In the genomic region with DNA sequence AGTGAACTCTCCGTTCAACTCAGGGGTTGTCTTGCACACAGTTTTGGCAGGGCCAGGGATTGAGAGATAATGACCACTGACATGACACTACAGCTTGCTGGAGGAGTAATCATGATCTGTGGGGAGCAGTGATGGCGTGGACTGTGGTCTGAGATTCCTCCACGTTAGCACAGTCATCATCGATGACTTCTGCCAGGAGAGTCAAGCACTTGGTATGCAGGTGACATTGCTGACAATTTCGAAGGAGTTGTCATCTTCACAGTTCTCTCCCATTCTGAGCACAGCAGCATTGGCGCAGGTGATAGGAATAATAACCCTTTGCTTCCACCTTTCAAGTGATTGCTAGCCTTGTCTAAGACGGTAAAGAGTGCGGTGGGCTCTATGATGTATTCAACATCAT, we compare ENCODE assay signal across 22 cellular contexts.
DNase-seq lines count a peak whose midpoint lies in the region; ATAC-seq, FAIRE-seq and TF ChIP-seq lines count a peak whose summit lies in the region.
"Had no signal": no experiment of that assay in that cellular context is flagged by ENCODE, and none has a peak within 500 bp of the region (broad histone marks: within the 10 kb centered on the region; RNA-seq: fewer than 3 reads in every experiment).

No MANE protein-coding gene starts in this region.

- no peak overlapping the region for H3K4ac ChIP-seq in mesendoderm (ENCODE audit: low read depth, low read length)

- no peak overlapping the region for H3K27ac ChIP-seq in mesendoderm (ENCODE audit: low read depth, low read length)
- H3K27ac ChIP-seq: C4-2B, RWPE1 had no signal

- peak; percentile 31 for FAIRE-seq in GM19239 (lab: Jason Lieb, UNC)
- FAIRE-seq: G401.6 had no signal

- TF ChIP-seq CTCF in GM13976 (IDR thresholded peaks at IDR 0.05; ENCODE audit: borderline replicate concordance, control extremely low read depth, extremely low read depth, insufficient read depth, missing control alignments), result no peak

- H3K9ac ChIP-seq in mesendoderm (ENCODE audit: low read length), result no peak overlapping the region

- H3K27me3 ChIP-seq in mesendoderm (ENCODE audit: insufficient read depth, low read length, poor library complexity), result no peaks in the 10 kb centered on the region

- H3K23ac ChIP-seq in mesendoderm (ENCODE audit: low read length), result no peak overlapping the region

- H3K79me1 ChIP-seq in mesendoderm (ENCODE audit: low read length), result no peaks in the 10 kb centered on the region

- no peaks in the 10 kb centered on the region for H3K9me3 Mint-ChIP-seq in activated T-helper 17 cell treated with anti-CD3 and anti-CD28 coated beads, Interleukin-2, amount 50 U/mL, for 72 hours
- H3K9me3 Mint-ChIP-seq: CD8-positive, alpha-beta T cell; IgD-negative memory B cell had no signal

- H3K4me2 ChIP-seq in mesendoderm (ENCODE audit: low read length), result no peak overlapping the region

- H3K79me2 ChIP-seq in mesendoderm (ENCODE audit: control insufficient read depth, insufficient read depth, low read length), result no peaks in the 10 kb centered on the region

- no peaks in the 10 kb centered on the region for H3K36me3 ChIP-seq in mesendoderm (ENCODE audit: control insufficient read depth, insufficient read depth, low read length)

- H3K56ac ChIP-seq in mesendoderm (ENCODE audit: low read length), result no peak overlapping the region

- H3K4me1 Mint-ChIP-seq in activated T-helper 17 cell treated with anti-CD3 and anti-CD28 coated beads, Interleukin-2, amount 50 U/mL, for 72 hours, result peaks cover 13% of the 10 kb centered on the region

- H3K27ac Mint-ChIP-seq in activated T-helper 17 cell treated with anti-CD3 and anti-CD28 coated beads, Interleukin-2, amount 50 U/mL, for 72 hours, result no peak overlapping the region
- H3K27ac Mint-ChIP-seq: CD8-positive, alpha-beta T cell had no signal

- DNase-seq in GM19239 (ENCODE audit: insufficient read length, low spot score) (no peak), mesendoderm (peak; percentile 6), GM13976 (ENCODE audit: low spot score) (no peak)
- no peak for DNase-seq in activated CD4-positive, alpha-beta T cell treated with anti-CD3 and anti-CD28 coated beads, Interleukin-2, amount 50 U/mL, for 1 hour
- no peak for DNase-seq in activated T-cell treated with anti-CD3 and anti-CD28 coated beads, Interleukin-2, amount 50 U/mL, for 48 hours
- DNase-seq: Caco-2; CD8-positive, alpha-beta T cell; GOT3; HCEC 1CT; NCI-H2029; NCI-H446 treated with DMSO at 0.1 percent for 48 hours; NCI-H526; NCI-H82; SHP77 had no signal

- no peak overlapping the region for H3K18ac ChIP-seq in mesendoderm (ENCODE audit: low read length)

- H3K4me1 ChIP-seq in mesendoderm (ENCODE audit: control insufficient read depth, low read depth, low read length), result no peaks in the 10 kb centered on the region
- H3K4me1 ChIP-seq: Caco-2 had no signal

- no peak overlapping the region for H2BK120ac ChIP-seq in mesendoderm (ENCODE audit: low read depth, low read length)

- H3K4me3 Mint-ChIP-seq in activated T-helper 17 cell treated with anti-CD3 and anti-CD28 coated beads, Interleukin-2, amount 50 U/mL, for 72 hours, result peak overlapping the region; percentile 4
- H3K4me3 Mint-ChIP-seq: CD8-positive, alpha-beta T cell had no signal

- no peak overlapping the region for H4K8ac ChIP-seq in mesendoderm (ENCODE audit: low read depth, low read length)

- no CpG with 5 or more reads among the region's 8 CpGs for WGBS in mesendoderm (ENCODE audit: extremely low coverage, insufficient coverage, low lambda C conversion rate)

- H2BK15ac ChIP-seq in mesendoderm (replicated peaks; ENCODE audit: low read depth), result no peak overlapping the region

- ATAC-seq in HG03175 (IDR thresholded peaks at IDR 0.05; ENCODE audit: unreplicated experiment), result peak; percentile 5
- no peak for ATAC-seq in activated T-helper 17 cell treated with anti-CD3 and anti-CD28 coated beads, Interleukin-2, amount 50 U/mL, for 72 hours (replicated peaks)
- no peak for ATAC-seq in activated CD4-positive, CD25-positive, alpha-beta regulatory T cell treated with anti-CD3 and anti-CD28 coated beads, Interleukin-2, amount 50 U/mL, for 24 hours
- ATAC-seq: CD8-positive, alpha-beta T cell; Panc1 had no signal

- no peak overlapping the region for H4K5ac ChIP-seq in mesendoderm (ENCODE audit: low read length)

- no peak overlapping the region for H3K4me3 ChIP-seq in mesendoderm (ENCODE audit: low read length)

- H2AK5ac ChIP-seq in mesendoderm (ENCODE audit: low read length), result no peak overlapping the region

- in situ Hi-C loops in GM13976 (cut with MboI; ENCODE audit: low sequenced_read_pairs, unreplicated experiment), result no loop called here

- no peak overlapping the region for H2BK5ac ChIP-seq in mesendoderm (ENCODE audit: low read length)

- H3K36me3 Mint-ChIP-seq in activated T-helper 17 cell treated with anti-CD3 and anti-CD28 coated beads, Interleukin-2, amount 50 U/mL, for 72 hours (ENCODE audit: low read depth), result peaks cover 33% of the 10 kb centered on the region
- H3K36me3 Mint-ChIP-seq: CD8-positive, alpha-beta T cell had no signal

- no peaks in the 10 kb centered on the region for H3K27me3 Mint-ChIP-seq in activated T-helper 17 cell treated with anti-CD3 and anti-CD28 coated beads, Interleukin-2, amount 50 U/mL, for 72 hours
- H3K27me3 Mint-ChIP-seq: IgD-negative memory B cell had no signal
